8 cellular contexts compared by ENCODE assay signal in genomic region chr17:8832711-8833352, GRCh38. TPM values are rescaled to one million over a fixed set of nuclear protein-coding genes. Genes with fewer than 3 reads are reported as not detected.
DNase-seq lines count a peak whose midpoint lies in the region; ATAC-seq, FAIRE-seq and TF ChIP-seq lines count a peak whose summit lies in the region.

No MANE protein-coding gene starts in this region.

- H3F3A ChIP-seq in neural progenitor cell (ENCODE audit: low read depth), result no peaks in the 10 kb centered on the region

- no peaks in the 10 kb centered on the region for H3K27me3 ChIP-seq in neural progenitor cell

- no peaks in the 10 kb centered on the region for H3K79me2 ChIP-seq in neural progenitor cell (ENCODE audit: low read depth)

- H3K27me3 Mint-ChIP-seq in activated naive CD8-positive, alpha-beta T cell treated with anti-CD3 and anti-CD28 coated beads, Interleukin-2, amount 50 U/mL, for 24 hours, result no peaks in the 10 kb centered on the region
- peaks cover 10% of the 10 kb centered on the region for H3K27me3 Mint-ChIP-seq in neural progenitor cell (ENCODE audit: insufficient read depth, low read depth)

- H3K4me2 ChIP-seq in neural progenitor cell, result no peak overlapping the region

- H3K4me1 Mint-ChIP-seq in activated naive CD8-positive, alpha-beta T cell treated with anti-CD3 and anti-CD28 coated beads, Interleukin-2, amount 50 U/mL, for 24 hours, result no peaks in the 10 kb centered on the region
- peaks cover 3% of the 10 kb centered on the region for H3K4me1 Mint-ChIP-seq in neural progenitor cell

- no peaks in the 10 kb centered on the region for H3K36me3 Mint-ChIP-seq in activated naive CD8-positive, alpha-beta T cell treated with anti-CD3 and anti-CD28 coated beads, Interleukin-2, amount 50 U/mL, for 24 hours (ENCODE audit: low read depth)
- H3K36me3 Mint-ChIP-seq in neural progenitor cell, result no peaks in the 10 kb centered on the region

- no peak overlapping the region for H3K27ac Mint-ChIP-seq in activated naive CD8-positive, alpha-beta T cell treated with anti-CD3 and anti-CD28 coated beads, Interleukin-2, amount 50 U/mL, for 24 hours
- no peak overlapping the region for H3K27ac Mint-ChIP-seq in neural progenitor cell

- no peaks in the 10 kb centered on the region for H4K20me1 ChIP-seq in neural progenitor cell (ENCODE audit: low read depth)

- H2AFZ ChIP-seq in neural progenitor cell (replicated peaks), result no peak overlapping the region

- peak; percentile 58 for DNase-seq in D341Med (ENCODE audit: low spot score)
- DNase-seq in NCI-H146 (lab: John Stamatoyannopoulos, UW), result peak; percentile 56
- peak; percentile 70 for DNase-seq in activated naive CD8-positive, alpha-beta T cell treated with anti-CD3 and anti-CD28 coated beads, Interleukin-2, amount 50 U/mL, for 24 hours
- peak; percentile 75 for DNase-seq in neural progenitor cell (ENCODE audit: low spot score)
- DNase-seq in frontal cortex (ENCODE audit: low spot score in 2 of 2), result no peak
- no peak for DNase-seq in effector CD8-positive, alpha-beta T cell (lab: John Stamatoyannopoulos, UW)
- no peak for DNase-seq in NOMO-1 treated with dmso at 0.1 percent for 144 hours (lab: John Stamatoyannopoulos, UW; ENCODE audit: unreplicated experiment)

- no peak overlapping the region for H3K4me3 Mint-ChIP-seq in activated naive CD8-positive, alpha-beta T cell treated with anti-CD3 and anti-CD28 coated beads, Interleukin-2, amount 50 U/mL, for 24 hours
- no peak overlapping the region for H3K4me3 Mint-ChIP-seq in neural progenitor cell

- no peak for ATAC-seq in activated naive CD8-positive, alpha-beta T cell treated with anti-CD3 and anti-CD28 coated beads, Interleukin-2, amount 50 U/mL, for 24 hours
- no peak for ATAC-seq in HG02678 (IDR thresholded peaks at IDR 0.05; ENCODE audit: unreplicated experiment)

- no peaks in the 10 kb centered on the region for H3K9me3 ChIP-seq in neural progenitor cell (ENCODE audit: low read depth)

- H3K4me3 ChIP-seq in neural progenitor cell, result no peak overlapping the region

- H3K9ac ChIP-seq in neural progenitor cell, result no peak overlapping the region

- no peaks in the 10 kb centered on the region for H3K4me1 ChIP-seq in neural progenitor cell

- H3K27ac ChIP-seq in neural progenitor cell, result no peak overlapping the region

- H3K36me3 ChIP-seq in neural progenitor cell, result no peaks in the 10 kb centered on the region

- peak; percentile 70 for TF ChIP-seq CTCF in neural progenitor cell (IDR thresholded peaks at IDR 0.05)

- H3K9me3 Mint-ChIP-seq in activated naive CD8-positive, alpha-beta T cell treated with anti-CD3 and anti-CD28 coated beads, Interleukin-2, amount 50 U/mL, for 24 hours, result no peaks in the 10 kb centered on the region
- H3K9me3 Mint-ChIP-seq in neural progenitor cell, result no peaks in the 10 kb centered on the region

- no peak for FAIRE-seq in frontal cortex (lab: Jason Lieb, UNC)

RNA-seq across cellular contexts. Expression of gene MFSD6L, which starts 33.7 kb away (rescaled TPM):
- not detected in 2 replicates for total RNA-seq in neural progenitor cell (ENCODE audit: low replicate concordance)
- not detected for total RNA-seq in frontal cortex

RNA-seq across cellular contexts. Expression of gene PIK3R6, which starts 34.6 kb away (rescaled TPM):
- total RNA-seq in neural progenitor cell (ENCODE audit: low replicate concordance) (not detected in 2 replicates), frontal cortex (under 0.01 TPM)

Comparison
In these comparisons a context has a peak if more than half of its experiments do, and no peak if none do; other contexts are left out.
1. DNase-seq: peak in D341Med (single experiment), NCI-H146 (single experiment), activated naive CD8-positive, alpha-beta T cell treated with anti-CD3 and anti-CD28 coated beads, Interleukin-2, amount 50 U/mL, for 24 hours (single experiment) and neural progenitor cell (single experiment); none in frontal cortex (0 of 2), effector CD8-positive, alpha-beta T cell (single experiment) and NOMO-1 treated with dmso at 0.1 percent for 144 hours (single experiment).